ENCODE assay signal across 16 cellular contexts in genomic region chr19:2533072-2533425, GRCh38. TPM values are rescaled to one million over a fixed set of nuclear protein-coding genes. Genes with fewer than 3 reads are reported as not detected.
DNase-seq lines count a peak whose midpoint lies in the region; FAIRE-seq and TF ChIP-seq lines count a peak whose summit lies in the region.
"Had no signal": no experiment of that assay in that cellular context is flagged by ENCODE, and none has a peak within 500 bp of the region (broad histone marks: within the 10 kb centered on the region; RNA-seq: fewer than 3 reads in every experiment).

No MANE protein-coding gene starts in this region.

- H3K36me3 ChIP-seq in astrocyte (ENCODE audit: insufficient read depth, low read length): no peaks in the 10 kb centered on the region
- peaks cover 0 to 8% (median 0%) of the 10 kb centered on the region in 6 donors for H3K36me3 ChIP-seq in spleen
- H3K36me3 ChIP-seq: prostate gland had no signal

- peak overlapping the region; percentile 27 for H3K4me2 ChIP-seq in astrocyte (ENCODE audit: low read length)

- no peaks in the 10 kb centered on the region for H3K9me3 Mint-ChIP-seq in T-helper 2 cell treated with Interferon-gamma antibody and Interleukin-4, amounts not matched to agents 5 μg/mL and 100 μg/mL, for 36 hours
- peaks cover 8% of the 10 kb centered on the region for H3K9me3 Mint-ChIP-seq in astrocyte (ENCODE audit: unreplicated experiment)

- no peak overlapping the region for H2AFZ ChIP-seq in astrocyte (ENCODE audit: low read depth, low read length)

- H3K4me3 ChIP-seq in astrocyte (ENCODE audit: insufficient read depth, low read depth, low read length) (no peak overlapping the region), spleen (no peak overlapping the region)
- H3K4me3 ChIP-seq: BLaER1 treated with 17β-estradiol and CSF1 and Interleukin-3, amounts not matched to agents 10 nM and 100 nM; prostate gland had no signal

- FAIRE-seq in astrocyte (lab: Jason Lieb, UNC): no peak
- peak; percentile 58 for FAIRE-seq in frontal cortex (lab: Jason Lieb, UNC)
- FAIRE-seq in H54 (lab: Jason Lieb, UNC): no peak

- H4K20me1 ChIP-seq in astrocyte (ENCODE audit: insufficient read depth, low read length): no peaks in the 10 kb centered on the region

- WGBS in spleen, 5 donors: 73 to 86% (median 79%) methylated on average over 2 of the region's 2 CpGs

- no peak overlapping the region for H3K4me3 Mint-ChIP-seq in T-helper 2 cell treated with Interferon-gamma antibody and Interleukin-4, amounts not matched to agents 5 μg/mL and 100 μg/mL, for 36 hours
- no peak overlapping the region for H3K4me3 Mint-ChIP-seq in astrocyte (ENCODE audit: unreplicated experiment)
- H3K4me3 Mint-ChIP-seq: H9 had no signal

- no peak overlapping the region for H3K9ac ChIP-seq in astrocyte (ENCODE audit: low read length)
- H3K9ac ChIP-seq: BLaER1 treated with 17β-estradiol and CSF1 and Interleukin-3, amounts not matched to agents 10 nM and 100 nM had no signal

- H3K79me2 ChIP-seq in astrocyte (ENCODE audit: insufficient read depth, low read length): no peaks in the 10 kb centered on the region

- H3K27ac Mint-ChIP-seq in T-helper 2 cell treated with Interferon-gamma antibody and Interleukin-4, amounts not matched to agents 5 μg/mL and 100 μg/mL, for 36 hours: peak overlapping the region; percentile 13
- peak overlapping the region; percentile 94 for H3K27ac Mint-ChIP-seq in astrocyte (ENCODE audit: unreplicated experiment)
- H3K27ac Mint-ChIP-seq: H9 had no signal

- H3K4me1 ChIP-seq in astrocyte (ENCODE audit: insufficient read depth, low read length) (peaks cover 25% of the 10 kb centered on the region), spleen (peaks cover 0 to 24% (median 16%) of the 10 kb centered on the region in 6 donors)

- peaks cover 21% of the 10 kb centered on the region for H3K4me1 Mint-ChIP-seq in T-helper 2 cell treated with Interferon-gamma antibody and Interleukin-4, amounts not matched to agents 5 μg/mL and 100 μg/mL, for 36 hours (ENCODE audit: low read depth)
- peaks cover 20% of the 10 kb centered on the region for H3K4me1 Mint-ChIP-seq in astrocyte (ENCODE audit: low read depth, unreplicated experiment)

- no peaks in the 10 kb centered on the region for H3K36me3 Mint-ChIP-seq in T-helper 2 cell treated with Interferon-gamma antibody and Interleukin-4, amounts not matched to agents 5 μg/mL and 100 μg/mL, for 36 hours (ENCODE audit: low read depth)
- peaks cover 4% of the 10 kb centered on the region for H3K36me3 Mint-ChIP-seq in astrocyte (ENCODE audit: low read depth, unreplicated experiment)

- H3K27ac ChIP-seq in astrocyte (ENCODE audit: low read depth, low read length) (peak overlapping the region; percentile 64), spleen (peak overlapping the region in 5 of 8 donors; percentile 17 to 44 (median 37))
- H3K27ac ChIP-seq: 22Rv1, VCaP had no signal

- peaks cover 2% of the 10 kb centered on the region for H3K27me3 Mint-ChIP-seq in T-helper 2 cell treated with Interferon-gamma antibody and Interleukin-4, amounts not matched to agents 5 μg/mL and 100 μg/mL, for 36 hours (ENCODE audit: low read depth)
- no peaks in the 10 kb centered on the region for H3K27me3 Mint-ChIP-seq in astrocyte (ENCODE audit: low read depth, unreplicated experiment)
- H3K27me3 Mint-ChIP-seq: naive B cell had no signal

- TF ChIP-seq CTCF in astrocyte (IDR thresholded peaks at IDR 0.05; ENCODE audit: insufficient read depth, low read depth, low read length) (no peak), spleen (IDR thresholded peaks at IDR 0.05 in 8 of 11, conservative IDR thresholded peaks at IDR 0.05 in 3 of 11) (no peak), GM10266 (IDR thresholded peaks at IDR 0.05; ENCODE audit: control insufficient read depth, insufficient read depth, low read depth, missing control alignments) (no peak)

- intact Hi-C loops in spleen (cut with DNase I; ENCODE audit: low total_unique reads): loop anchor here (10.0 kb wide), 1 partner anchor 52 kb away; no protein-coding TSS in a partner anchor

- no peak for DNase-seq in T-helper 2 cell treated with Interferon-gamma antibody and Interleukin-4, amounts not matched to agents 5 μg/mL and 100 μg/mL, for 36 hours (ENCODE audit: low spot score)
- DNase-seq in T-helper 2 cell: no peak
- DNase-seq in astrocyte (ENCODE audit: low read depth): no peak
- DNase-seq in frontal cortex (ENCODE audit: low spot score in 2 of 2): no peak
- DNase-seq in spleen: no peak
- no peak for DNase-seq in GM10266 (ENCODE audit: extremely low spot score)
- DNase-seq in H54 (ENCODE audit: insufficient read length, low spot score): no peak
- no peak for DNase-seq in SIG-M5 (lab: John Stamatoyannopoulos, UW)
- DNase-seq: activated CD8-positive, alpha-beta memory T cell treated with anti-CD3 and anti-CD28 coated beads for 24 hours; H9; naive B cell; stimulated activated naive CD4-positive, alpha-beta T cell treated with Interleukin-2 at 50 U/mL for 16 hours had no signal

- H3K27me3 ChIP-seq in astrocyte (ENCODE audit: insufficient read depth, low read length) (no peaks in the 10 kb centered on the region), spleen (replicated peaks in 1 of 7) (no peaks in the 10 kb centered on the region)
- H3K27me3 ChIP-seq: BLaER1 treated with 17β-estradiol and CSF1 and Interleukin-3, amounts not matched to agents 10 nM and 100 nM had no signal

- TF ChIP-seq POLR2A in spleen (IDR thresholded peaks at IDR 0.05) (no peak), H54 (IDR thresholded peaks at IDR 0.05; ENCODE audit: low read depth, low read length) (no peak)

- peaks cover 3% of the 10 kb centered on the region for H3K9me3 ChIP-seq in astrocyte (ENCODE audit: insufficient read depth, low read depth, low read length)
- peaks cover 0 to 7% (median 0%) of the 10 kb centered on the region in 8 donors for H3K9me3 ChIP-seq in spleen
- H3K9me3 ChIP-seq: prostate gland had no signal

RNA-seq across cellular contexts. Expression of gene GADD45B, which starts 57.1 kb away (rescaled TPM):
- total RNA-seq in astrocyte (161 and 190 TPM in 2 replicates), frontal cortex (1.2 TPM), spleen (100 to 1,000 TPM in 1 of 7 donors, 10 to 100 TPM in 6; 57.4 to 114 (median 77.4) TPM)
- polyA plus RNA-seq in spleen: 10 to 100 TPM; 40.6 to 76.9 (median 43.3) TPM

Comparison
In these comparisons a context has a peak if more than half of its experiments do, and no peak if none do; other contexts are left out.
1. RNA of gene GADD45B, which starts 57.1 kb away (total RNA-seq): 161 to 190 TPM in astrocyte and 57.4 to 114 TPM in spleen; 1.2 TPM in frontal cortex (single experiment); every median in the first group is over 10 times any median in the second.